Comparison of ENCODE assay signal across 22 cellular contexts in genomic region chr1:221998186-221998612, GRCh38.
DNase-seq lines count a peak whose midpoint lies in the region; ATAC-seq, FAIRE-seq and TF ChIP-seq lines count a peak whose summit lies in the region.
"Had no signal": no experiment of that assay in that cellular context is flagged by ENCODE, and none has a peak within 500 bp of the region (broad histone marks: within the 10 kb centered on the region; RNA-seq: fewer than 3 reads in every experiment).

No MANE protein-coding gene starts in this region.

- intact Hi-C loops in K562 (cut with micrococcal nuclease): no loop called here

- FAIRE-seq in K562 (lab: Jason Lieb, UNC): no peak
- FAIRE-seq: GM12878 had no signal

- H2AFZ ChIP-seq in K562 (ENCODE audit: low read depth, low read length): no peak overlapping the region
- H2AFZ ChIP-seq: parathyroid adenoma had no signal

- in situ Hi-C loops in K562 (cut with MboI): no loop called here

- no peaks in the 10 kb centered on the region; a peak in 1 of 5 replicates for H3K4me1 ChIP-seq in K562 (replicated peaks in 1 of 2; ENCODE audit: control insufficient read depth in 2 of 2, insufficient read depth in 2 of 2, low read length in 2 of 2)
- H3K4me1 ChIP-seq: parathyroid adenoma had no signal

- no peak for TF ChIP-seq CTCF in K562 (IDR thresholded peaks at IDR 0.05 in 2 of 3, conservative IDR thresholded peaks at IDR 0.05 in 1 of 3; ENCODE audit: insufficient read depth in 2 of 3, low read depth in 1 of 3, low read length in 3 of 3)

- no TSS peak for BruUV-seq in K562 (replicated peaks; lab: Mats Ljungman, UMichigan)

- H4K20me1 ChIP-seq in K562 (replicated peaks; ENCODE audit: control insufficient read depth, insufficient read depth, low read length): no peaks in the 10 kb centered on the region

- CTCF ChIA-PET in K562 (lab: Yijun Ruan, JAX; ENCODE audit: low intra/inter-chr PET ratio): no interaction called here

- no peaks in the 10 kb centered on the region for H3K27me3 ChIP-seq in K562 (ENCODE audit: control insufficient read depth in 2 of 2, insufficient read depth in 2 of 2, low read length in 2 of 2)
- H3K27me3 ChIP-seq: cardiac muscle cell had no signal

- TF ChIP-seq RAD21 in K562 (CRISPR knock-in tag; conservative IDR thresholded peaks at IDR 0.05 in 1 of 2, IDR thresholded peaks at IDR 0.05 in 1 of 2): no peak

- H3K4me2 ChIP-seq in K562 (ENCODE audit: insufficient read depth, low read length): no peak overlapping the region

- peak; percentile 71 for ATAC-seq in K562
- ATAC-seq: activated T-helper 17 cell treated with anti-CD3 and anti-CD28 coated beads, Interleukin-2, amount 50 U/mL, for 72 hours; GM12878; stimulated activated naive B cell treated with anti-CD40 and anti-IgM and Interleukin-4, amounts not matched to agents 10 μg/mL and 1 μg/mL and 100 μg/mL, for 72 hours had no signal

- H3K36me3 ChIP-seq in K562 (ENCODE audit: control insufficient read depth, insufficient read depth, low read length): no peaks in the 10 kb centered on the region
- H3K36me3 ChIP-seq: cardiac muscle cell had no signal

- H3K79me2 ChIP-seq in K562 (ENCODE audit: control insufficient read depth, insufficient read depth, low read length): no peaks in the 10 kb centered on the region
- H3K79me2 ChIP-seq: parathyroid adenoma had no signal

- WGBS in K562 (ENCODE audit: insufficient coverage, low coverage, missing lambda C conversion rate): 2% methylated on average over 2 of the region's 2 CpGs

- H3K27ac ChIP-seq in K562 (ENCODE audit: extremely low read depth, low read depth, low read length): no peak overlapping the region
- H3K27ac ChIP-seq: cardiac muscle cell, parathyroid adenoma had no signal

- peak; percentile 56 for DNase-seq in Daoy (ENCODE audit: low read depth)
- DNase-seq in LHCN-M2 (ENCODE audit: low read depth): peak; percentile 55
- peak in 1 of 4 experiments; percentile 27 for DNase-seq in K562 (ENCODE audit: extremely low read depth in 1 of 4, low spot score in 3 of 4)
- peak; percentile 56 for DNase-seq in iris pigment epithelial cell (ENCODE audit: low read depth)
- no peak for DNase-seq in COLO829 (ENCODE audit: low spot score)
- no peak for DNase-seq in RKO (ENCODE audit: low spot score)
- no peak for DNase-seq in stimulated activated CD4-positive, alpha-beta T cell treated with anti-CD3 and anti-CD28 coated beads, Interleukin-2, amount 100 ng/mL, for 48 hours
- no peak for DNase-seq in pons (ENCODE audit: low spot score)
- DNase-seq: activated CD4-positive, alpha-beta T cell treated with anti-CD3 and anti-CD28 coated beads, Interleukin-2, amount 10 ng/mL, durations not matched to agents 24 days and 14 days; activated naive CD8-positive, alpha-beta T cell treated with anti-CD3 and anti-CD28 coated beads for 36 hours; CD4-positive, alpha-beta T cell; midbrain; NCI-H1105; NCI-H2081 treated with DMSO at 0.1 percent for 48 hours; NCI-H446 treated with DMSO at 0.1 percent for 48 hours; NK-92 treated with Interleukin-12 subunit alpha and Interleukin-12 subunit beta, amount 100 ng/mL, for 24 hours; stimulated activated CD4-positive, alpha-beta T cell treated with anti-CD3 and anti-CD28 coated beads, Interleukin-1b, Interleukin-23, amount 100 ng/mL, for 48 hours; stimulated activated naive B cell treated with anti-CD40 and anti-IgM and Interleukin-4, amounts not matched to agents 10 μg/mL and 1 μg/mL and 100 μg/mL, for 72 hours had no signal

- H3K9ac ChIP-seq in K562 (ENCODE audit: insufficient read depth in 1 of 2, low read depth in 2 of 2, low read length in 2 of 2): no peak overlapping the region
- H3K9ac ChIP-seq: parathyroid adenoma had no signal

- H3K9me1 ChIP-seq in K562 (ENCODE audit: control insufficient read depth, insufficient read depth, low read length): no peaks in the 10 kb centered on the region

- POLR2A ChIA-PET in K562 (lab: Yijun Ruan, JAX): interaction anchor here (0.7 kb wide), 1 partner anchor 106 kb away, joined by 4 read pairs; no protein-coding TSS in a partner anchor

- H3K9me3 ChIP-seq in K562 (replicated peaks; ENCODE audit: control insufficient read depth, insufficient read depth, low read depth, low read length): no peaks in the 10 kb centered on the region

- TF ChIP-seq EP300 in K562 (IDR thresholded peaks at IDR 0.05; ENCODE audit: low read length): no peak

- TF ChIP-seq POLR2A in K562 (conservative IDR thresholded peaks at IDR 0.05): no peak

- H3K4me3 ChIP-seq in K562: no peak overlapping the region
- H3K4me3 ChIP-seq: cardiac muscle cell, GM12878 had no signal

TF ChIP-seq in K562, 482 proteins besides CTCF, POLR2A, EP300 and RAD21 (continues in another document):
- TF ChIP-seq, protein P1, sequence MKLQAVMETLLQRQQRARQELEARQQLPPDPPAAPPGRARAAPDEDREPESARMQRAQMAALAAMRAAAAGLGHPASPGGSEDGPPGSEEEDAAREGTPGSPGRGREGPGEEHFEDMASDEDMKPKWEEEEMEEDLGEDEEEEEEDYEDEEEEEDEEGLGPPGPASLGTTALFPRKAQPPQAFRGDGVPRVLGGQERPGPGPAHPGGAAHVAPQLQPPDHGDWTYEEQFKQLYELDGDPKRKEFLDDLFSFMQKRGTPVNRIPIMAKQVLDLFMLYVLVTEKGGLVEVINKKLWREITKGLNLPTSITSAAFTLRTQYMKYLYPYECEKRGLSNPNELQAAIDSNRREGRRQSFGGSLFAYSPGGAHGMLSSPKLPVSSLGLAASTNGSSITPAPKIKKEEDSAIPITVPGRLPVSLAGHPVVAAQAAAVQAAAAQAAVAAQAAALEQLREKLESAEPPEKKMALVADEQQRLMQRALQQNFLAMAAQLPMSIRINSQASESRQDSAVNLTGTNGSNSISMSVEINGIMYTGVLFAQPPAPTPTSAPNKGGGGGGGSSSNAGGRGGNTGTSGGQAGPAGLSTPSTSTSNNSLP (IDR thresholded peaks at IDR 0.05; ENCODE audit: borderline replicate concordance, low read depth, low read length): no peak
- TF ChIP-seq FOSL1 (tag; conservative IDR thresholded peaks at IDR 0.05): peak; percentile 83
- no peak for TF ChIP-seq BMI1 (IDR thresholded peaks at IDR 0.05; ENCODE audit: low read length)
- TF ChIP-seq MAFG (tag; conservative IDR thresholded peaks at IDR 0.05): peak; percentile 61
- TF ChIP-seq NFE2 (IDR thresholded peaks at IDR 0.05; ENCODE audit: low read depth): no peak
- TF ChIP-seq RNF2 (IDR thresholded peaks at IDR 0.05): no peak
- no peak for TF ChIP-seq ZNF518B (CRISPR knock-in tag; IDR thresholded peaks at IDR 0.05)
- 0 out of 4 replicates have a peak, but pooled peaks of 1 of the 2 experiments have one; percentile 35 for TF ChIP-seq MAZ (CRISPR knock-in tag; conservative IDR thresholded peaks at IDR 0.05 in 1 of 2, IDR thresholded peaks at IDR 0.05 in 1 of 2)
- no peak for TF ChIP-seq CC2D1A (IDR thresholded peaks at IDR 0.05)
- no peak for TF ChIP-seq MYBL2 (IDR thresholded peaks at IDR 0.05; ENCODE audit: low read depth)
- no peak for TF ChIP-seq MYBL2 (CRISPR knock-in tag; IDR thresholded peaks at IDR 0.05; ENCODE audit: borderline replicate concordance)
- TF ChIP-seq SRSF3 (IDR thresholded peaks at IDR 0.05; ENCODE audit: insufficient read depth, low read length): no peak
- TF ChIP-seq ZNF639 (CRISPR knock-in tag; conservative IDR thresholded peaks at IDR 0.05 in 1 of 2, IDR thresholded peaks at IDR 0.05 in 1 of 2): no peak
- peak; percentile 64 for TF ChIP-seq ZNF316 (IDR thresholded peaks at IDR 0.05)
- no peak for TF ChIP-seq ZNF121 (CRISPR knock-in tag; conservative IDR thresholded peaks at IDR 0.05)

Comparison
In these comparisons a context has a peak if more than half of its experiments do, and no peak if none do; other contexts are left out.
1. DNase-seq: peak in Daoy (single experiment), LHCN-M2 (single experiment) and iris pigment epithelial cell (single experiment); none in COLO829 (single experiment), RKO (single experiment), stimulated activated CD4-positive, alpha-beta T cell treated with anti-CD3 and anti-CD28 coated beads, Interleukin-2, amount 100 ng/mL, for 48 hours (0 of 2) and pons (single experiment).